Comparison of ENCODE assay signal across 17 cellular contexts in the genomic region with DNA sequence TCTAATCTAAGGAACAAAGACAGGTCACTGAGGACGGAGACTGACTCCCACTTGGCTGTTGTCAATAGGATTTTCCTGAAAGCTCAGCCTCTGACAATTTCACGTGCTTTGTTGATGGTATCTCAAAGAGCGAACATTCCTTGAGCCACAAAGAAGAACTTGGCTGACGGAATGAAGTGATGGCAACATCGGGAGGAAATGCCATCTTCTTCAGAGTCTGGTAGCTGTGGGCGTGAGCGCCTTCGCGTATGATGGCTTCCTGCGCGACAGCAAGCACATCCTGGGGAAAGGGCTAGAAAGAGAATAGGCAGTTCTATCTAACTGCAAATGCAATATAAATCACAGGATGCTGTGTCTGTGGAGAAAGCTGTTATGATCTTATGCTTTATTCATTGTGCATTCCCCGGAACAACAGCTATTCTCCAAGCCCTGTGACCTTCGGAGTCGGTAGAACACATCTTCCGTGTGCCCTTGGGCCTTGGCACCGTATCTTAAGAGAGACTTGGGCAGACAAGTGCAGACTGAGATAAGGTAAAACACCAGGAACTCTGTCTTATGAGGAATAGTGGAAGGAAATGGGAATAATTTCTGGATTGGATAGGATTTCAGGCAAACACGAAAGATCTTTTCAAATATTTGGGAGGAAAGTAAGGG. TPM values are rescaled to one million over a fixed set of nuclear protein-coding genes. Genes with fewer than 3 reads are reported as not detected.
DNase-seq lines count a peak whose midpoint lies in the region; TF ChIP-seq lines count a peak whose summit lies in the region.
"Had no signal": no experiment of that assay in that cellular context is flagged by ENCODE, and none has a peak within 500 bp of the region (broad histone marks: within the 10 kb centered on the region; RNA-seq: fewer than 3 reads in every experiment).

No MANE protein-coding gene starts in this region.

- TF ChIP-seq CTCF in Caco-2 (IDR thresholded peaks at IDR 0.05; ENCODE audit: insufficient read depth in 1 of 2, low read depth in 1 of 2, low read length in 1 of 2, severe bottlenecking in 1 of 2, unreplicated experiment in 1 of 2) (no peak), fibroblast of pulmonary artery (IDR thresholded peaks at IDR 0.05; ENCODE audit: low read length, missing control alignments) (no peak), GM10266 (IDR thresholded peaks at IDR 0.05; ENCODE audit: control insufficient read depth, insufficient read depth, low read depth, missing control alignments) (no peak)

- H3K27ac Mint-ChIP-seq in Caco-2 (ENCODE audit: unreplicated experiment): peak overlapping the region; percentile 89

- no TSS peak for BruUV-seq in Caco-2 (replicated peaks; lab: Mats Ljungman, UMichigan)

- intact Hi-C loops in Caco-2 (cut with micrococcal nuclease; ENCODE audit: unreplicated experiment): no loop called here
- intact Hi-C loops in posterior vena cava (cut with DNase I): no loop called here

- no peak overlapping the region for H3K4me3 Mint-ChIP-seq in Caco-2 (ENCODE audit: unreplicated experiment)

- H3K9me3 Mint-ChIP-seq in Caco-2 (ENCODE audit: unreplicated experiment): no peaks in the 10 kb centered on the region

- H3K4me1 Mint-ChIP-seq in Caco-2 (ENCODE audit: low read depth, unreplicated experiment): peaks cover 57% of the 10 kb centered on the region

- H3K36me3 ChIP-seq in Caco-2 (ENCODE audit: control insufficient read depth, insufficient read depth, low read length) (no peaks in the 10 kb centered on the region), SJSA1 (no peaks in the 10 kb centered on the region)

- DNase-seq in Caco-2: no peak
- peak in 1 of 2 experiments; percentile 60 for DNase-seq in SJSA1 (ENCODE audit: low read depth in 1 of 2, low spot score in 2 of 2)
- peak; percentile 59 for DNase-seq in fibroblast of pulmonary artery (ENCODE audit: low read depth)
- peak; percentile 12 for DNase-seq in posterior vena cava (ENCODE audit: low spot score)
- no peak for DNase-seq in GM10266 (ENCODE audit: extremely low spot score)
- DNase-seq in central memory CD4-positive, alpha-beta T cell: no peak
- DNase-seq in stimulated activated CD4-positive, alpha-beta T cell treated with anti-CD3 and anti-CD28 coated beads, Interleukin-4, amount 100 ng/mL, for 4 hours: no peak
- no peak for DNase-seq in NK-92 treated with Interleukin-12 subunit alpha and Interleukin-12 subunit beta, amount 100 ng/mL, for 24 hours (lab: John Stamatoyannopoulos, UW)
- DNase-seq: AML-193, DMS79, NCI-H1417, NCI-H1930, NCI-H2171 treated with DMSO at 0.1 percent for 48 hours, NCI-H446 treated with DMSO at 0.1 percent for 48 hours had no signal

- H3K27ac ChIP-seq in SJSA1: peak overlapping the region; percentile 89
- H3K27ac ChIP-seq: RWPE1 had no signal

- H3K27me3 Mint-ChIP-seq in Caco-2 (ENCODE audit: insufficient read depth, unreplicated experiment): no peaks in the 10 kb centered on the region

- H3K4me1 ChIP-seq in Caco-2 (peaks cover 52% of the 10 kb centered on the region), SJSA1 (replicated peaks) (peaks cover 79% of the 10 kb centered on the region)

- H3K27me3 ChIP-seq in Caco-2 (replicated peaks; ENCODE audit: control insufficient read depth, insufficient read depth, low read length): no peaks in the 10 kb centered on the region
- no peaks in the 10 kb centered on the region for H3K27me3 ChIP-seq in SJSA1 (replicated peaks)

- peaks cover 33% of the 10 kb centered on the region for H3K36me3 Mint-ChIP-seq in Caco-2 (ENCODE audit: insufficient read depth, unreplicated experiment)

- CTCF ChIA-PET in Caco-2 (lab: Charles Lee): no interaction called here

- no peaks in the 10 kb centered on the region for H3K9me3 ChIP-seq in Caco-2
- no peaks in the 10 kb centered on the region for H3K9me3 ChIP-seq in SJSA1 (replicated peaks)

- no peak overlapping the region for H3K4me3 ChIP-seq in Caco-2 (ENCODE audit: low read depth, low read length)
- H3K4me3 ChIP-seq in SJSA1: no peak overlapping the region
- no peak overlapping the region for H3K4me3 ChIP-seq in fibroblast of pulmonary artery (replicated peaks; ENCODE audit: low read depth, low read length)

- POLR2A ChIA-PET in Caco-2 (lab: Charles Lee): interaction anchor here (4.0 kb wide), 1 partner anchor 17 kb away, joined by 123 read pairs; a partner anchor contains a TSS

RNA-seq across cellular contexts. Expression of a gene that starts 19.6 kb away (rescaled TPM):
- total RNA-seq in Caco-2 (2022): 175 and 202 TPM in 2 replicates
- total RNA-seq in SJSA1 (2014; rRNA removed; shearing (Covaris generic)): 77.6 and 87.4 TPM in 2 replicates
- total RNA-seq in posterior vena cava: 10 to 100 TPM; 35.3 to 42.3 TPM

RNA-seq across cellular contexts. Expression of a gene that starts 37.2 kb away (rescaled TPM):
- total RNA-seq in Caco-2 (2022) (230 and 235 TPM in 2 replicates), posterior vena cava (10 to 100 TPM; 49.6 to 57.8 TPM)
- 37.8 and 47.7 TPM in 2 replicates for total RNA-seq in SJSA1 (2014; rRNA removed; shearing (Covaris generic))

RNA-seq across cellular contexts. Expression of a gene that starts 57.0 kb away (rescaled TPM):
- total RNA-seq in Caco-2 (2022): not detected in 2 replicates
- not detected in 2 replicates for total RNA-seq in SJSA1 (2014; rRNA removed; shearing (Covaris generic))
- not detected for total RNA-seq in posterior vena cava
- total RNA-seq: A673, G401 had no signal

Comparison
In these comparisons a context has a peak if more than half of its experiments do, and no peak if none do; other contexts are left out.
1. DNase-seq: peak in fibroblast of pulmonary artery (single experiment) and posterior vena cava (single experiment); none in Caco-2 (0 of 2), GM10266 (single experiment), central memory CD4-positive, alpha-beta T cell (single experiment), stimulated activated CD4-positive, alpha-beta T cell treated with anti-CD3 and anti-CD28 coated beads, Interleukin-4, amount 100 ng/mL, for 4 hours (0 of 2) and NK-92 treated with Interleukin-12 subunit alpha and Interleukin-12 subunit beta, amount 100 ng/mL, for 24 hours (single experiment).